In the genomic region with DNA sequence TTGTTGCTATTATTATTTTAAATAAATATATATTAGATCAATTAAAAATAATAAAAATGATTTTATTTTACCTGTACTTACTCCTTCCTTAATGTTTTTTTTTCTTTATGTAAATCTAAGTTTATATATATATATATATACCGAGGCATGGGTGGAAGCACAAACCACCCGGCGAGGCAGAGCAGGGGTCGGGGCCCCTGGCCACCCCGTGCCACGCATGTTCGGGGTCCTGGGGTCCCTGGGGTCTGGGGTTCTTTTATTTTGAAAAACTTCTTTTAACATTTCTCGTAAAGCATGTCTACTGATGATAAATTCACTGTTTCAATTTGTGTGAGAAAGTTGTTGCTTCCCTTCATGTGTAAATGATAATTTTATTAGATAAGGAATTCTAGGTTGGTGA, we compare ENCODE assay signal across 7 cellular contexts.
"Had no signal": no experiment of that assay in that cellular context is flagged by ENCODE, and none has a peak within 500 bp of the region (broad histone marks: within the 10 kb centered on the region; RNA-seq: fewer than 3 reads in every experiment).

No MANE protein-coding gene starts in this region.

- H3K4me3 ChIP-seq: K562 had no signal

- H3K27me3 Mint-ChIP-seq: IgD-negative memory B cell had no signal

- H3K27ac Mint-ChIP-seq: IgD-negative memory B cell had no signal

- H3K27ac ChIP-seq: HL-60 had no signal

- H3K36me3 Mint-ChIP-seq: IgD-negative memory B cell had no signal

- H3K4me3 Mint-ChIP-seq: IgD-negative memory B cell had no signal

- H3K4me1 Mint-ChIP-seq: IgD-negative memory B cell had no signal

- ATAC-seq: HepG2, K562 had no signal

- DNase-seq: IMR-90, KBM-7, KG1 had no signal
